Comparison of ENCODE assay signal across 8 cellular contexts in genomic region chr4:5051210-5051691, GRCh38. TPM values are rescaled to one million over a fixed set of nuclear protein-coding genes. Genes with fewer than 3 reads are reported as not detected.
DNase-seq lines count a peak whose midpoint lies in the region; ATAC-seq and TF ChIP-seq lines count a peak whose summit lies in the region.

STK32B (plus strand) TSS chr4:5051480.

- peaks cover 0 to 4% of the 10 kb centered on the region in 2 donors for H3K36me3 Mint-ChIP-seq in activated naive CD4-positive, alpha-beta T cell treated with anti-CD3 and anti-CD28 coated beads, Interleukin-2, amount 50 U/mL, for 72 hours

- no peaks in the 10 kb centered on the region for H3K9me3 Mint-ChIP-seq in activated naive CD4-positive, alpha-beta T cell treated with anti-CD3 and anti-CD28 coated beads, Interleukin-2, amount 50 U/mL, for 72 hours

- H3K9me3 ChIP-seq in ES-I3 (ENCODE audit: control insufficient read depth, insufficient read depth, low read length): no peaks in the 10 kb centered on the region

- H3K36me3 ChIP-seq in ES-I3 (ENCODE audit: insufficient read depth, low read length): no peaks in the 10 kb centered on the region

- DNase-seq in KBM-7 (peak; percentile 81), head of caudate nucleus (peak in 37 of 42 donors; percentile 29 to 73 (median 47)), omental fat pad (ENCODE audit: low spot score) (no peak), NCI-H446 treated with DMSO at 0.1 percent for 48 hours (lab: John Stamatoyannopoulos, UW) (no peak)
- DNase-seq in activated naive CD4-positive, alpha-beta T cell treated with anti-CD3 and anti-CD28 coated beads, Interleukin-2, amount 50 U/mL, for 72 hours (ENCODE audit: low spot score in 2 of 2): peak; percentile 9 to 53

- H3K4me1 ChIP-seq in ES-I3 (ENCODE audit: insufficient read depth, low read length): no peaks in the 10 kb centered on the region; the same call in 1 of the 2 replicates

- in situ Hi-C loops in KBM-7 (cut with MboI; ENCODE audit: low pct_unique_long_range_greater_than_20kb, low sequenced_read_pairs): no loop called here

- intact Hi-C loops in head of caudate nucleus (cut with DNase I): loop anchor here (5.0 kb wide), 1 partner anchor 746 kb away; no protein-coding TSS in a partner anchor

- peak; percentile 52 to 71 for ATAC-seq in activated naive CD4-positive, alpha-beta T cell treated with anti-CD3 and anti-CD28 coated beads, Interleukin-2, amount 50 U/mL, for 72 hours
- peak; percentile 80 for ATAC-seq in omental fat pad (ENCODE audit: low FRiP score)
- no peak for ATAC-seq in GM19324 (IDR thresholded peaks at IDR 0.05; ENCODE audit: low FRiP score, unreplicated experiment)
- ATAC-seq in HG03571 (IDR thresholded peaks at IDR 0.05; ENCODE audit: unreplicated experiment): no peak

- TF ChIP-seq CTCF in omental fat pad (IDR thresholded peaks at IDR 0.05): no peak

- peak within 1 kb of the TSS; percentile 49 for H3K9ac ChIP-seq in ES-I3 (ENCODE audit: low read depth, low read length)

- H3K27ac Mint-ChIP-seq in activated naive CD4-positive, alpha-beta T cell treated with anti-CD3 and anti-CD28 coated beads, Interleukin-2, amount 50 U/mL, for 72 hours: no peak within 1 kb of the TSS

RNA-seq across cellular contexts. Expression of gene STK32B, which starts in this region (rescaled TPM):
- total RNA-seq in activated naive CD4-positive, alpha-beta T cell treated with anti-CD3 and anti-CD28 coated beads, Interleukin-2, amount 50 U/mL, for 72 hours: not detected
- 1 to 10 TPM; 2.4 to 3.9 (median 3.1) TPM for total RNA-seq in omental fat pad

Comparison
In these comparisons a context has a peak if more than half of its experiments do, and no peak if none do; other contexts are left out.
1. Peak in DNase-seq and ATAC-seq in activated naive CD4-positive, alpha-beta T cell treated with anti-CD3 and anti-CD28 coated beads, Interleukin-2, amount 50 U/mL, for 72 hours; RNA of the gene not detected or under 1 TPM.
2. DNase-seq: peak in KBM-7 (single experiment) and head of caudate nucleus (37 of 42); none in omental fat pad (single experiment) and NCI-H446 treated with DMSO at 0.1 percent for 48 hours (single experiment).